In the genomic region with DNA sequence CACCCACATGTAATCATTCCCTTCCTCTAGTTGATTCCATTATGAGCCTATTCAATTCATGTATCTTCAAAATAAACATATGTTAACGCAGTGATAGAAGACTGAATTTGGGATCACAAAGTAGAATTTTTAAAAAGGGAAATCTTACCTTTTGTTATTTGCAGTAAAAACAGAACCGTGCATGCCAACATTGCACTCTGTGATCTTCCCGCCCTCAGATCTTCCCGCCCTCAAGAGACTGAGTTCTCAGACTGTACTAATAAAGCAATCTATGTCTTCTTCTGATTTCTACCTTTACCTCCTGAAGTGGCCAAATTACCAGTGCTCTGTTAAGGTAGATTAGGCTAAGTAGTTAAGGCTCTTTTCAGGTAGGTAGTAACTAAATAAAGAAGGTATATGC, we compare ENCODE assay signal across 31 cellular contexts.
"Had no signal": no experiment of that assay in that cellular context is flagged by ENCODE, and none has a peak within 500 bp of the region (broad histone marks: within the 10 kb centered on the region; RNA-seq: fewer than 3 reads in every experiment).

No MANE protein-coding gene starts in this region.

- H3K27me3 Mint-ChIP-seq: progenitor cell of endocrine pancreas, type B pancreatic cell had no signal

- H3K36me3 Mint-ChIP-seq: natural killer cell; neural progenitor cell; stimulated activated memory B cell treated with anti-CD40 and anti-IgM and Interleukin-4, amounts not matched to agents 10 μg/mL and 1 μg/mL and 100 μg/mL, for 72 hours; type B pancreatic cell had no signal

- H3K36me3 ChIP-seq: neural progenitor cell, ovary, spleen, suprapubic skin, tibial artery, transverse colon, upper lobe of right lung, uterus had no signal

- FAIRE-seq: small intestine had no signal

- H3K4me3 ChIP-seq: neural progenitor cell, ovary, psoas muscle, spleen, suprapubic skin, testis, tibial artery, transverse colon, upper lobe of right lung, uterus had no signal

- H2AFZ ChIP-seq: neural progenitor cell had no signal

- H3K27ac Mint-ChIP-seq: naive thymus-derived CD4-positive, alpha-beta T cell; natural killer cell; nephron; neural progenitor cell; progenitor cell of endocrine pancreas; stimulated activated memory B cell treated with anti-CD40 and anti-IgM and Interleukin-4, amounts not matched to agents 10 μg/mL and 1 μg/mL and 100 μg/mL, for 72 hours; stimulated activated naive CD8-positive, alpha-beta T cell treated with anti-CD3 and anti-CD28 coated beads, Interleukin-15, amount 100 ng/mL, for 72 hours; type B pancreatic cell had no signal

- H3K27me3 ChIP-seq: ovary, spleen, suprapubic skin, testis, tibial artery, transverse colon, upper lobe of right lung, uterus had no signal

- H3K4me2 ChIP-seq: neural progenitor cell had no signal

- H3K27ac ChIP-seq: neural progenitor cell, ovary, psoas muscle, spleen, suprapubic skin, testis, tibial artery, transverse colon, upper lobe of right lung, uterus had no signal

- H3K9me3 ChIP-seq: ovary, psoas muscle, spleen, suprapubic skin, testis, tibial artery, transverse colon, upper lobe of right lung, uterus had no signal

- ATAC-seq: naive thymus-derived CD4-positive, alpha-beta T cell; natural killer cell; psoas muscle; right cardiac atrium; sciatic nerve; stimulated activated memory B cell treated with anti-CD40 and anti-IgM and Interleukin-4, amounts not matched to agents 10 μg/mL and 1 μg/mL and 100 μg/mL, for 72 hours; stimulated activated naive CD8-positive, alpha-beta T cell treated with anti-CD3 and anti-CD28 coated beads, Interleukin-15, amount 100 ng/mL, for 72 hours; stimulated activated naive CD8-positive, alpha-beta T cell treated with anti-CD3 and anti-CD28 coated beads, Interleukin-15, Interleukin-2, amounts not matched to agents 100 U/mL and 50 U/mL, for 24 hours; upper lobe of right lung had no signal

- H3K4me3 Mint-ChIP-seq: naive thymus-derived CD4-positive, alpha-beta T cell; natural killer cell; nephron; neural progenitor cell; stimulated activated memory B cell treated with anti-CD40 and anti-IgM and Interleukin-4, amounts not matched to agents 10 μg/mL and 1 μg/mL and 100 μg/mL, for 72 hours; stimulated activated naive CD8-positive, alpha-beta T cell treated with anti-CD3 and anti-CD28 coated beads, Interleukin-15, amount 100 ng/mL, for 72 hours; type B pancreatic cell had no signal

- H3K9ac ChIP-seq: neural progenitor cell, parathyroid adenoma had no signal

- H3K9me3 Mint-ChIP-seq: natural killer cell; nephron; neural progenitor cell; stimulated activated memory B cell treated with anti-CD40 and anti-IgM and Interleukin-4, amounts not matched to agents 10 μg/mL and 1 μg/mL and 100 μg/mL, for 72 hours; stimulated activated naive CD8-positive, alpha-beta T cell treated with anti-CD3 and anti-CD28 coated beads, Interleukin-15, amount 100 ng/mL, for 72 hours; type B pancreatic cell had no signal

- DNase-seq: naive thymus-derived CD4-positive, alpha-beta T cell; natural killer cell; occipital lobe; ovary; posterior cingulate gyrus; psoas muscle; right cardiac atrium; small intestine; spleen; stimulated activated CD4-positive, alpha-beta T cell treated with anti-CD3 and anti-CD28 coated beads, Interleukin-12 subunit alpha, Interleukin-12 subunit beta, amount 100 ng/mL, for 4 hours; stimulated activated CD4-positive, alpha-beta T cell treated with anti-CD3 and anti-CD28 coated beads, Interleukin-1b, Interleukin-23, amount 100 ng/mL, for 48 hours; stimulated activated CD4-positive, alpha-beta T cell treated with anti-CD3 and anti-CD28 coated beads, Interleukin-4, amount 100 ng/mL, for 1 hour; stimulated activated CD4-positive, alpha-beta T cell treated with anti-CD3 and anti-CD28 coated beads, Interleukin-4, amount 100 ng/mL, for 4 hours; stimulated activated CD8-positive, alpha-beta memory T cell treated with anti-CD3 and anti-CD28 coated beads, Interleukin-4, amount 100 ng/mL, for 48 hours; stimulated activated naive CD4-positive, alpha-beta T cell; stimulated activated naive CD8-positive, alpha-beta T cell treated with anti-CD3 and anti-CD28 coated beads, Interleukin-15, amount 100 ng/mL, for 72 hours; stimulated activated naive CD8-positive, alpha-beta T cell treated with anti-CD3 and anti-CD28 coated beads, Interleukin-15, Interleukin-2, amounts not matched to agents 100 U/mL and 50 U/mL, for 24 hours; substantia nigra; testis; tibial artery; transverse colon; upper lobe of right lung; uterus had no signal

- H3K4me1 ChIP-seq: uterus had no signal
